Comparison of ENCODE assay signal across 10 cellular contexts in genomic region chr21:17427831-17428483, GRCh38.
DNase-seq lines count a peak whose midpoint lies in the region; ATAC-seq and TF ChIP-seq lines count a peak whose summit lies in the region.
"Had no signal": no experiment of that assay in that cellular context is flagged by ENCODE, and none has a peak within 500 bp of the region (broad histone marks: within the 10 kb centered on the region; RNA-seq: fewer than 3 reads in every experiment).

No MANE protein-coding gene starts in this region.

- H3K27me3 Mint-ChIP-seq in T-helper 17 cell, result peaks cover 13% of the 10 kb centered on the region
- H3K27me3 Mint-ChIP-seq in mesothelial cell of epicardium (ENCODE audit: low read depth), result no peaks in the 10 kb centered on the region

- H3K9me2 ChIP-seq in OCI-LY7 (ENCODE audit: insufficient read depth, low read length), result no peaks in the 10 kb centered on the region

- H3K4me1 Mint-ChIP-seq in T-helper 17 cell (no peaks in the 10 kb centered on the region), mesothelial cell of epicardium (no peaks in the 10 kb centered on the region)

- H3K4me1 ChIP-seq in OCI-LY7 (ENCODE audit: insufficient read depth, low read length, poor library complexity, severe bottlenecking), result peaks cover 67% of the 10 kb centered on the region
- H3K4me1 ChIP-seq: BE2C had no signal

- no peaks in the 10 kb centered on the region for H3K36me3 Mint-ChIP-seq in T-helper 17 cell (ENCODE audit: low read depth)
- no peaks in the 10 kb centered on the region for H3K36me3 Mint-ChIP-seq in mesothelial cell of epicardium

- POLR2A ChIA-PET in OCI-LY7 (lab: Charles Lee), result interaction anchor here (0.6 to 2.1 kb wide), 14 partner anchors 11 to 1383 kb away, joined by 3 to 6 read pairs (median 3); no protein-coding TSS in a partner anchor

- no peak overlapping the region for H3K27ac Mint-ChIP-seq in T-helper 17 cell
- H3K27ac Mint-ChIP-seq in mesothelial cell of epicardium, result no peak overlapping the region

- ATAC-seq in GM19468 (IDR thresholded peaks at IDR 0.05; ENCODE audit: extremely low read depth, unreplicated experiment), result peak; percentile 35
- peak; percentile 86 for ATAC-seq in HG02981 (IDR thresholded peaks at IDR 0.05; ENCODE audit: unreplicated experiment)
- ATAC-seq in T-helper 17 cell, result no peak

- H3K4me3 ChIP-seq in GM12865 (ENCODE audit: low read depth, low read length), result no peak overlapping the region
- H3K4me3 ChIP-seq in OCI-LY7 (ENCODE audit: low read depth, low read length, poor library complexity, severe bottlenecking), result peak overlapping the region; percentile 50

- no peaks in the 10 kb centered on the region for H3K79me2 ChIP-seq in OCI-LY7 (ENCODE audit: insufficient read depth, low read depth, low read length)

- H4K20me1 ChIP-seq in OCI-LY7 (ENCODE audit: insufficient read depth, low read length), result no peaks in the 10 kb centered on the region

- DNase-seq in GM12865 (ENCODE audit: low read depth) (peak; percentile 90), OCI-LY7 (ENCODE audit: low spot score) (peak; percentile 92), T-helper 17 cell (no peak), islet precursor cell (no peak), GOT3 (lab: John Stamatoyannopoulos, UW) (no peak), mesothelial cell of epicardium (ENCODE audit: low spot score in 2 of 2, unreplicated experiment in 2 of 2) (no peak)
- DNase-seq: activated naive CD4-positive, alpha-beta T cell treated with anti-CD3 and anti-CD28 coated beads, Interleukin-2, amount 50 U/mL, for 16 hours; BE2C had no signal

- no peaks in the 10 kb centered on the region for H3K9me3 Mint-ChIP-seq in mesothelial cell of epicardium

- TF ChIP-seq CTCF in GM12865 (IDR thresholded peaks at IDR 0.05; ENCODE audit: insufficient read depth, low read depth, low read length, missing control alignments) (no peak), OCI-LY7 (conservative IDR thresholded peaks at IDR 0.05; ENCODE audit: low read length) (no peak), mesothelial cell of epicardium (IDR thresholded peaks at IDR 0.05; ENCODE audit: unreplicated experiment) (no peak)

- no TSS peak for BruUV-seq in OCI-LY7 (replicated peaks; lab: Mats Ljungman, UMichigan)

- peaks cover 10% of the 10 kb centered on the region; the same call in 1 of the 2 replicates for H3K36me3 ChIP-seq in OCI-LY7 (ENCODE audit: insufficient read depth, low read length)
- H3K36me3 ChIP-seq: BE2C had no signal

- H3K4me3 Mint-ChIP-seq in T-helper 17 cell, result no peak overlapping the region
- no peak overlapping the region for H3K4me3 Mint-ChIP-seq in mesothelial cell of epicardium

- intact Hi-C loops in OCI-LY7 (cut with micrococcal nuclease; ENCODE audit: unreplicated experiment), result loop anchor here (1.0 to 10.0 kb wide), 7 partner anchors 40 to 1037 kb away; partner anchors contain the start of gene C21orf91

- peak overlapping the region; percentile 94 for H3K27ac ChIP-seq in OCI-LY7 (ENCODE audit: low read depth, low read length, poor library complexity, severe bottlenecking)

- CTCF ChIA-PET in OCI-LY7 (lab: Charles Lee; ENCODE audit: unreplicated experiment), result interaction anchor here (0.6 to 1.8 kb wide), 5 partner anchors 11 to 126 kb away, joined by 3 to 4 read pairs (median 3); no protein-coding TSS in a partner anchor

- H3K4me2 ChIP-seq in OCI-LY7 (ENCODE audit: low read length), result peak overlapping the region; percentile 63

- peak overlapping the region; percentile 72; the same call in 1 of the 2 replicates for H2AFZ ChIP-seq in OCI-LY7 (ENCODE audit: low read length)

- H3K9me3 ChIP-seq in OCI-LY7 (ENCODE audit: low read length), result peaks cover 29% of the 10 kb centered on the region; the same call in 1 of the 2 replicates
- H3K9me3 ChIP-seq in T-helper 17 cell (ENCODE audit: control insufficient read depth, low read length, poor library complexity, severe bottlenecking), result no peaks in the 10 kb centered on the region
- H3K9me3 ChIP-seq: BE2C had no signal

Comparison
In these comparisons a context has a peak if more than half of its experiments do, and no peak if none do; other contexts are left out.
1. DNase-seq: peak in GM12865 (single experiment) and OCI-LY7 (single experiment); none in T-helper 17 cell (0 of 3), islet precursor cell (single experiment), GOT3 (single experiment) and mesothelial cell of epicardium (0 of 2).